ENCODE assay signal across 1 cellular context in genomic region chr11:69205929-69206612, GRCh38.
TF ChIP-seq lines count a peak whose summit lies in the region.

No MANE protein-coding gene starts in this region.

TF ChIP-seq in H1, 55 proteins besides CTCF, POLR2A, EP300 and RAD21:
- TF ChIP-seq NRF1 (IDR thresholded peaks at IDR 0.05; ENCODE audit: low read depth, low read length): no peak
- no peak for TF ChIP-seq CBX5 (IDR thresholded peaks at IDR 0.05; ENCODE audit: low read depth, low read length)
- no peak for TF ChIP-seq ZNF274 (IDR thresholded peaks at IDR 0.05; ENCODE audit: borderline replicate concordance, extremely low read depth, low read length)
- no peak for TF ChIP-seq PHF8 (conservative IDR thresholded peaks at IDR 0.05; ENCODE audit: low read depth, low read length)
- TF ChIP-seq GTF2F1 (IDR thresholded peaks at IDR 0.05; ENCODE audit: borderline replicate concordance, low read depth, low read length): no peak
- no peak for TF ChIP-seq ATF2 (IDR thresholded peaks at IDR 0.05; ENCODE audit: low read length)
- no peak for TF ChIP-seq POLR2AphosphoS5 (IDR thresholded peaks at IDR 0.05; ENCODE audit: low read depth, low read length)
- no peak for TF ChIP-seq JUN (IDR thresholded peaks at IDR 0.05; ENCODE audit: low read depth, low read length)
- no peak for TF ChIP-seq SP4 (IDR thresholded peaks at IDR 0.05; ENCODE audit: low read length)
- TF ChIP-seq SAP30 (IDR thresholded peaks at IDR 0.05; ENCODE audit: insufficient read depth, insufficient replicate concordance, low read length): no peak
- no peak for TF ChIP-seq RXRA (IDR thresholded peaks at IDR 0.05; ENCODE audit: insufficient read depth, low read depth, low read length)
- TF ChIP-seq SP1 (IDR thresholded peaks at IDR 0.05; ENCODE audit: low read depth, low read length): no peak
- no peak for TF ChIP-seq KDM4A (IDR thresholded peaks at IDR 0.05; ENCODE audit: low read depth, low read length, severe bottlenecking)
- TF ChIP-seq KDM1A (IDR thresholded peaks at IDR 0.05; ENCODE audit: borderline replicate concordance, low read length): no peak
- no peak for TF ChIP-seq NANOG (IDR thresholded peaks at IDR 0.05; ENCODE audit: insufficient read depth, low read depth, low read length, poor library complexity, severe bottlenecking)
- TF ChIP-seq USF2 (IDR thresholded peaks at IDR 0.05; ENCODE audit: low read length): no peak
